Comparison of ENCODE assay signal across 15 cellular contexts in genomic region chr18:51184092-51184458, GRCh38.
"Had no signal": no experiment of that assay in that cellular context is flagged by ENCODE, and none has a peak within 500 bp of the region (broad histone marks: within the 10 kb centered on the region; RNA-seq: fewer than 3 reads in every experiment).

No MANE protein-coding gene starts in this region.

- H3K4me3 Mint-ChIP-seq: activated T-cell treated with anti-CD3 and anti-CD28 coated beads, Interleukin-2, amount 50 U/mL, for 4 hours; central memory CD8-positive, alpha-beta T cell; neural progenitor cell had no signal

- H3K4me1 Mint-ChIP-seq: neural progenitor cell had no signal

- H3K9ac ChIP-seq: neural progenitor cell had no signal

- H3K27me3 Mint-ChIP-seq: central memory CD8-positive, alpha-beta T cell had no signal

- H3K27ac Mint-ChIP-seq: neural progenitor cell had no signal

- ATAC-seq: activated T-cell treated with anti-CD3 and anti-CD28 coated beads, Interleukin-2, amount 50 U/mL, for 4 hours; left ventricle myocardium superior; psoas muscle; right cardiac atrium had no signal

- H3K4me2 ChIP-seq: neural progenitor cell had no signal

- H3K9me3 Mint-ChIP-seq: activated T-cell treated with anti-CD3 and anti-CD28 coated beads, Interleukin-2, amount 50 U/mL, for 4 hours; central memory CD8-positive, alpha-beta T cell had no signal

- H3K9me3 ChIP-seq: colonic mucosa, psoas muscle, SJCRH30, tibial nerve had no signal

- H3K27ac ChIP-seq: colonic mucosa, neural progenitor cell, psoas muscle, SJCRH30, tibial nerve had no signal

- DNase-seq: activated CD4-positive, alpha-beta T cell treated with anti-CD3 and anti-CD28 coated beads, Interleukin-2, amount 50 U/mL, for 4 hours; activated naive CD4-positive, alpha-beta T cell treated with Interleukin-2 at 50 U/mL for 16 hours; activated T-cell treated with anti-CD3 and anti-CD28 coated beads, Interleukin-2, amount 50 U/mL, for 4 hours; aorta; colonic mucosa; left ventricle myocardium superior; psoas muscle; right cardiac atrium; SJCRH30; stimulated activated CD4-positive, alpha-beta T cell treated with anti-CD3 and anti-CD28 coated beads, Interleukin-2, amount 100 ng/mL, for 24 hours; stimulated activated naive CD4-positive, alpha-beta T cell treated with Interleukin-2 at 50 U/mL for 16 hours; T1000 had no signal

- H3K36me3 ChIP-seq: colonic mucosa, neural progenitor cell had no signal

- H3K27me3 ChIP-seq: colonic mucosa, neural progenitor cell, SJCRH30, tibial nerve had no signal

- H3K4me3 ChIP-seq: colonic mucosa, neural progenitor cell, psoas muscle, SJCRH30, tibial nerve had no signal

- H3K4me1 ChIP-seq: colonic mucosa, psoas muscle, SJCRH30 had no signal

- H2AFZ ChIP-seq: neural progenitor cell had no signal
